Comparison of ENCODE assay signal across 1 cellular context in the genomic region with DNA sequence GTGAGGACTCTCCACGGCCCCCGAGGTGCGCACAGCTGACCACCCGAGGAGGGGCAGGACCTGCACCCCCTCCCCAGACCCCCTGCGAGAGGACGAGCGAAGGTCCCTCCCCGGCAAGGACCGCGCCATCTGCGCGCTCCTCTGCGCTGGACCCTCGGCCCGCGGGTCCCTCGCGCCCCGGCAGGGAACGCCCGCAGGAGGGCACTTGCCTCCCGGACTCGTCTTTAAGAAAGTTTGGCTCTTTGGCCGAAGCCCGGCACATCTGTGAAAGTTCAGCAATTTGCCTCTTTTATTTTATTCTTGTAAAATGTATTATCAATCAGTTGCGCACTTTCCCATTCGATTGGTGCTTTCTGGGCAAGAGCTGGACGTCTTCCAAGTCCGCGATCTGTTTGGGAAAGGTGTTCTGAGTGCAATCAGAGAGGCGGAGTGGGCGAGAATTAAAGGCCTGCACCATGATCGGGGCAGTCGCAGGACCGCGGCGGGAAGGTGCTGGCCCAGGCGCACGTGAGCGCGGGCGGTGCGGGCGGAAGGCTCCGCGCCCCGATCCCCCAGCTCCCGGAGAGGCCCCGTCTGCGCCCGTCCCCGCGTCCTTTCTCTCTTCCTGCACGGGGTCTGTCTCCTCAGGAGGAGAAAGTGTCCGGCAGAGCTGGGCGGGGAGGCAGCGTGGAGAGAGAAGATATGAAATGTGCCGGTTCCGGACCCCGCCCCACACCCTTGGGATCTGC.
TF ChIP-seq lines count a peak whose summit lies in the region.

No MANE protein-coding gene starts in this region.

TF ChIP-seq in A549, 52 proteins besides CTCF, POLR2A, EP300 and RAD21 (continued from another document):
- TF ChIP-seq, protein P1, sequence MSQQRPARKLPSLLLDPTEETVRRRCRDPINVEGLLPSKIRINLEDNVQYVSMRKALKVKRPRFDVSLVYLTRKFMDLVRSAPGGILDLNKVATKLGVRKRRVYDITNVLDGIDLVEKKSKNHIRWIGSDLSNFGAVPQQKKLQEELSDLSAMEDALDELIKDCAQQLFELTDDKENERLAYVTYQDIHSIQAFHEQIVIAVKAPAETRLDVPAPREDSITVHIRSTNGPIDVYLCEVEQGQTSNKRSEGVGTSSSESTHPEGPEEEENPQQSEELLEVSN (IDR thresholded peaks at IDR 0.05; ENCODE audit: borderline replicate concordance, low read depth): 0 out of 2 replicates have a peak, but pooled peaks have one; percentile 45
